ENCODE assay signal across 1 cellular context in the genomic region with DNA sequence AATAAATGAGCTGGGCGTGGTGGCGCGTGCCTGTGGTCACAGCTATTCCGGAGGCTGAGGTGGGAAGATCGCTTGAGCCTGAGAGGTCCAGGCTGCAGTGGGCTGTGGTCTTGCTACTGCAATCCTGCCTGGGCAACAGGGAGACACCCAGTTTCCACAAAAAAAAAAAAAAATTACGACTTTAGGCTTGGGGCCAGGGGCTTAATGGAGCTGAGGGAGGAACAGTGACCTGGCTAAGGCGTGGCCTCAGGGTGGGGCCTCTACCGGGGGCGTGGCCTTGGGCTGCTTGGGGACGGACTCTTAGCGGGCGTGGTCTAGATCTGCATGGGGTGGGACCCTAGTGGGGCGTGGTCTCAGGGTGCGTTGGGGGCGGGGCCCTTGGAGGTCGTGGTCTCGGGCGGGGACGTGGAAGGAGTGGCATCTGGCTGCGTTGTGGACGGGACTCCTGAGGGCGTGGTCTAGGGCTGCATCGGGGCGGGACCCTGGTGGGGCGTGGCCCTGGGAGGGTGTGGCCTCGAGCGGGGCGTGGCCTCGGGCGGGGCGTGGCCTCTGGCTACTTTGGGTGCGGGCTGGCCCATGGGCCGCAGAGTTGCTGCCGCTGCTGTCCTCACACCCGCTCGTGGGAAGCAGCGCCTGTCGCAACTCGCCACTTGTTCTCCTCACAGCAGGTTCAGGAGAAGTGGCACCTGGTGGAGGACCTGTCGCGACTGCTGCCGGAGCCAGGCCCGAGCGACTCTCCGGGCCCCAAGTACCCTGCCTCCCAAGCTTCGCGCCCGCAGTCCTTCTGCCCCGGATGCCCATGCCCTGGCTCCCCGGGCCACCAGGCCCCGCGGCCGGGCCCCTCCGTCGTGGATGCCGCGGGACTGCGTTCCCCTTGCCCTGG.
A peak's percentile ranks its signal among the peaks of the same experiment; 100 is the strongest.
TF ChIP-seq lines count a peak whose summit lies in the region.

No MANE protein-coding gene starts in this region.

TF ChIP-seq in K562, 482 proteins besides CTCF, POLR2A, EP300 and RAD21 (continued from another document and continues in another):
- TF ChIP-seq ATF1 (CRISPR knock-in tag; IDR thresholded peaks at IDR 0.05) (no peak), ATF1 (tag; IDR thresholded peaks at IDR 0.05) (0 out of 2 replicates have a peak, but pooled peaks have one; percentile 11), ZNF311 (CRISPR knock-in tag; IDR thresholded peaks at IDR 0.05) (no peak), SMARCB1 (IDR thresholded peaks at IDR 0.05; ENCODE audit: insufficient read length, low read depth) (no peak), CCAR2 (IDR thresholded peaks at IDR 0.05; ENCODE audit: low read depth, low read length) (no peak), ZNF133 (CRISPR knock-in tag; IDR thresholded peaks at IDR 0.05) (no peak), FOXA1 (IDR thresholded peaks at IDR 0.05; ENCODE audit: borderline replicate concordance) (no peak), PCBP2 (IDR thresholded peaks at IDR 0.05; ENCODE audit: low read depth, low read length, poor library complexity, severe bottlenecking) (no peak), FOXJ2 (tag; IDR thresholded peaks at IDR 0.05) (no peak), ZBTB2 (IDR thresholded peaks at IDR 0.05) (no peak), FOS (IDR thresholded peaks at IDR 0.05; ENCODE audit: extremely low read depth, insufficient read length) (no peak), NCOR1 (IDR thresholded peaks at IDR 0.05) (no peak), TFAP4 (CRISPR knock-in tag; IDR thresholded peaks at IDR 0.05; ENCODE audit: borderline replicate concordance) (peak; percentile 81), HNRNPK (IDR thresholded peaks at IDR 0.05; ENCODE audit: low read depth, low read length, poor library complexity, severe bottlenecking) (no peak), CAMTA2 (CRISPR knock-in tag; conservative IDR thresholded peaks at IDR 0.05) (no peak), NR3C1 (CRISPR knock-in tag; IDR thresholded peaks at IDR 0.05) (no peak), NCOA4 (IDR thresholded peaks at IDR 0.05; ENCODE audit: partially characterized antibody) (no peak), RERE (CRISPR knock-in tag; IDR thresholded peaks at IDR 0.05; ENCODE audit: borderline replicate concordance) (no peak), ILF3 (IDR thresholded peaks at IDR 0.05; ENCODE audit: borderline replicate concordance) (no peak), ZNF699 (CRISPR knock-in tag; IDR thresholded peaks at IDR 0.05; ENCODE audit: insufficient replicate concordance) (no peak), TSC22D4 (tag; IDR thresholded peaks at IDR 0.05) (no peak), HDAC2 (IDR thresholded peaks at IDR 0.05) (no peak; the same call in 1 of the 2 replicates), TFAM (CRISPR knock-in tag; conservative IDR thresholded peaks at IDR 0.05) (no peak), SP2 (IDR thresholded peaks at IDR 0.05; ENCODE audit: extremely low read depth, low read depth, low read length, poor library complexity, severe bottlenecking) (no peak), HEY1 (CRISPR knock-in tag; IDR thresholded peaks at IDR 0.05; ENCODE audit: borderline replicate concordance) (no peak), ILK (tag; IDR thresholded peaks at IDR 0.05; ENCODE audit: borderline replicate concordance, low read depth) (no peak), NFRKB (IDR thresholded peaks at IDR 0.05; ENCODE audit: low read depth) (no peak), TAF7 (tag; IDR thresholded peaks at IDR 0.05) (peak; percentile 51; the same call in 1 of the 2 replicates), MXI1 (IDR thresholded peaks at IDR 0.05; ENCODE audit: low read depth, low read length) (no peak), ZNF512 (tag; IDR thresholded peaks at IDR 0.05) (no peak), PYGO2 (tag; IDR thresholded peaks at IDR 0.05) (no peak), MECOM (CRISPR knock-in tag; IDR thresholded peaks at IDR 0.05) (no peak)
- TF ChIP-seq, protein P1, sequence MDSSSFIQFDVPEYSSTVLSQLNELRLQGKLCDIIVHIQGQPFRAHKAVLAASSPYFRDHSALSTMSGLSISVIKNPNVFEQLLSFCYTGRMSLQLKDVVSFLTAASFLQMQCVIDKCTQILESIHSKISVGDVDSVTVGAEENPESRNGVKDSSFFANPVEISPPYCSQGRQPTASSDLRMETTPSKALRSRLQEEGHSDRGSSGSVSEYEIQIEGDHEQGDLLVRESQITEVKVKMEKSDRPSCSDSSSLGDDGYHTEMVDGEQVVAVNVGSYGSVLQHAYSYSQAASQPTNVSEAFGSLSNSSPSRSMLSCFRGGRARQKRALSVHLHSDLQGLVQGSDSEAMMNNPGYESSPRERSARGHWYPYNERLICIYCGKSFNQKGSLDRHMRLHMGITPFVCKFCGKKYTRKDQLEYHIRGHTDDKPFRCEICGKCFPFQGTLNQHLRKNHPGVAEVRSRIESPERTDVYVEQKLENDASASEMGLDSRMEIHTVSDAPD (CRISPR knock-in tag; IDR thresholded peaks at IDR 0.05): no peak
- TF ChIP-seq, protein P2, sequence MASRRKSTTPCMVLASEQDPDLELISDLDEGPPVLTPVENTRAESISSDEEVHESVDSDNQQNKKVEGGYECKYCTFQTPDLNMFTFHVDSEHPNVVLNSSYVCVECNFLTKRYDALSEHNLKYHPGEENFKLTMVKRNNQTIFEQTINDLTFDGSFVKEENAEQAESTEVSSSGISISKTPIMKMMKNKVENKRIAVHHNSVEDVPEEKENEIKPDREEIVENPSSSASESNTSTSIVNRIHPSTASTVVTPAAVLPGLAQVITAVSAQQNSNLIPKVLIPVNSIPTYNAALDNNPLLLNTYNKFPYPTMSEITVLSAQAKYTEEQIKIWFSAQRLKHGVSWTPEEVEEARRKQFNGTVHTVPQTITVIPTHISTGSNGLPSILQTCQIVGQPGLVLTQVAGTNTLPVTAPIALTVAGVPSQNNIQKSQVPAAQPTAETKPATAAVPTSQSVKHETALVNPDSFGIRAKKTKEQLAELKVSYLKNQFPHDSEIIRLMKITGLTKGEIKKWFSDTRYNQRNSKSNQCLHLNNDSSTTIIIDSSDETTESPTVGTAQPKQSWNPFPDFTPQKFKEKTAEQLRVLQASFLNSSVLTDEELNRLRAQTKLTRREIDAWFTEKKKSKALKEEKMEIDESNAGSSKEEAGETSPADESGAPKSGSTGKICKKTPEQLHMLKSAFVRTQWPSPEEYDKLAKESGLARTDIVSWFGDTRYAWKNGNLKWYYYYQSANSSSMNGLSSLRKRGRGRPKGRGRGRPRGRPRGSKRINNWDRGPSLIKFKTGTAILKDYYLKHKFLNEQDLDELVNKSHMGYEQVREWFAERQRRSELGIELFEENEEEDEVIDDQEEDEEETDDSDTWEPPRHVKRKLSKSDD (conservative IDR thresholded peaks at IDR 0.05; ENCODE audit: low read length): no peak
